Comparison of ENCODE assay signal across 9 cellular contexts in genomic region chr5:138491284-138491648, GRCh38. TPM values are rescaled to one million over a fixed set of nuclear protein-coding genes. Genes with fewer than 3 reads are reported as not detected.
A peak's percentile ranks its signal among the peaks of the same experiment; 100 is the strongest.
DNase-seq lines count a peak whose midpoint lies in the region; ATAC-seq and TF ChIP-seq lines count a peak whose summit lies in the region.
"Had no signal": no experiment of that assay in that cellular context is flagged by ENCODE, and none has a peak within 500 bp of the region (broad histone marks: within the 10 kb centered on the region; RNA-seq: fewer than 3 reads in every experiment).

No MANE protein-coding gene starts in this region.

- H3K27ac ChIP-seq in stomach, result peak overlapping the region in 1 of 5 donors; percentile 82

- no peaks in the 10 kb centered on the region for H3K9me3 Mint-ChIP-seq in activated CD4-positive, alpha-beta T cell treated with anti-CD3 and anti-CD28 coated beads, Interleukin-2, amount 10 ng/mL, durations not matched to agents 7 days and 5 days
- H3K9me3 Mint-ChIP-seq: stimulated activated naive CD8-positive, alpha-beta T cell treated with anti-CD3 and anti-CD28 coated beads, Interleukin-15, amount 100 ng/mL, for 72 hours had no signal

- no peak for ATAC-seq in HG03097 (IDR thresholded peaks at IDR 0.05; ENCODE audit: low FRiP score, unreplicated experiment)
- ATAC-seq in GM18498 (IDR thresholded peaks at IDR 0.05; ENCODE audit: unreplicated experiment), result no peak

- peaks cover 25 to 44% (median 38%) of the 10 kb centered on the region in 4 donors for H3K4me1 ChIP-seq in stomach

- H3K4me1 Mint-ChIP-seq in activated CD4-positive, alpha-beta T cell treated with anti-CD3 and anti-CD28 coated beads, Interleukin-2, amount 10 ng/mL, durations not matched to agents 7 days and 5 days, result peaks cover 12% of the 10 kb centered on the region

- TF ChIP-seq CTCF in WI38 (IDR thresholded peaks at IDR 0.05; ENCODE audit: low read depth, low read length) (no peak), stomach (IDR thresholded peaks at IDR 0.05) (no peak)

- peak overlapping the region; percentile 41 for H3K4me3 Mint-ChIP-seq in activated CD4-positive, alpha-beta T cell treated with anti-CD3 and anti-CD28 coated beads, Interleukin-2, amount 10 ng/mL, durations not matched to agents 7 days and 5 days

- peaks cover 34% of the 10 kb centered on the region for H3K27me3 Mint-ChIP-seq in activated CD4-positive, alpha-beta T cell treated with anti-CD3 and anti-CD28 coated beads, Interleukin-2, amount 10 ng/mL, durations not matched to agents 7 days and 5 days

- WGBS in stomach, 5 donors, result 45 to 55% (median 48%) methylated on average over 7 to 11 of the region's 11 CpGs

- no peaks in the 10 kb centered on the region for H3K36me3 Mint-ChIP-seq in activated CD4-positive, alpha-beta T cell treated with anti-CD3 and anti-CD28 coated beads, Interleukin-2, amount 10 ng/mL, durations not matched to agents 7 days and 5 days (ENCODE audit: low read depth)

- POLR2A ChIA-PET in activated CD4-positive, alpha-beta T cell treated with anti-CD3 and anti-CD28 coated beads, Interleukin-2, amount 10 ng/mL, durations not matched to agents 7 days and 5 days (lab: Charles Lee), result no interaction called here

- no peak for DNase-seq in activated CD4-positive, alpha-beta T cell treated with anti-CD3 and anti-CD28 coated beads, Interleukin-2, amount 10 ng/mL, durations not matched to agents 7 days and 5 days
- DNase-seq in activated CD4-positive, alpha-beta T cell treated with anti-CD3 and anti-CD28 coated beads for 4 hours, result no peak
- DNase-seq in stomach (no peak), GF-D8 (lab: John Stamatoyannopoulos, UW) (no peak)

- CTCF ChIA-PET in activated CD4-positive, alpha-beta T cell treated with anti-CD3 and anti-CD28 coated beads, Interleukin-2, amount 10 ng/mL, durations not matched to agents 7 days and 5 days (lab: Charles Lee), result interaction anchor here (2.1 kb wide), 1 partner anchor 8 kb away, joined by 5 read pairs; no protein-coding TSS in a partner anchor

- H3K36me3 ChIP-seq in stomach, result no peaks in the 10 kb centered on the region

- H3K27me3 ChIP-seq in stomach, result peaks cover 0 to 25% (median 7%) of the 10 kb centered on the region in 3 donors

- intact Hi-C loops in stomach (cut with DNase I; ENCODE audit: low total_unique reads), result no loop called here

- TF ChIP-seq EP300 in stomach (IDR thresholded peaks at IDR 0.05), result no peak

- H3K4me3 ChIP-seq in WI38 (ENCODE audit: low read depth, low read length) (peak overlapping the region; percentile 56), iPS-18c (ENCODE audit: insufficient read depth, low read depth, low read length) (peak overlapping the region; percentile 57), stomach (peak overlapping the region; percentile 53 to 67 (median 57))

- no peak for TF ChIP-seq POLR2A in stomach (IDR thresholded peaks at IDR 0.05)

- H3K27ac Mint-ChIP-seq in activated CD4-positive, alpha-beta T cell treated with anti-CD3 and anti-CD28 coated beads, Interleukin-2, amount 10 ng/mL, durations not matched to agents 7 days and 5 days, result no peak overlapping the region
- H3K27ac Mint-ChIP-seq: stimulated activated naive CD8-positive, alpha-beta T cell treated with anti-CD3 and anti-CD28 coated beads, Interleukin-15, amount 100 ng/mL, for 72 hours had no signal

- H3K9me3 ChIP-seq in iPS-18c (ENCODE audit: control insufficient read depth, insufficient read depth, low read length) (no peaks in the 10 kb centered on the region), stomach (no peaks in the 10 kb centered on the region)

RNA-seq across cellular contexts. Expression of gene EGR1, which starts 26.0 kb away (rescaled TPM):
- total RNA-seq in activated CD4-positive, alpha-beta T cell treated with anti-CD3 and anti-CD28 coated beads, Interleukin-2, amount 10 ng/mL, durations not matched to agents 7 days and 5 days, result 1 to 10 TPM in 1 of 2 experiments, under 1 TPM in 1; 0.97 to 1.1 TPM
- total RNA-seq in stomach, result 10 to 100 TPM in 4 of 5 donors, 1 to 10 TPM in 1; 7.7 to 83.9 (median 48.1) TPM
- 10 to 100 TPM; 17.0 to 45.4 (median 30.2) TPM for polyA plus RNA-seq in stomach

RNA-seq across cellular contexts. Expression of gene ETF1, which starts 51.8 kb away (rescaled TPM):
- 10 to 100 TPM; 65.3 to 72.1 TPM for total RNA-seq in activated CD4-positive, alpha-beta T cell treated with anti-CD3 and anti-CD28 coated beads, Interleukin-2, amount 10 ng/mL, durations not matched to agents 7 days and 5 days
- total RNA-seq in stomach, result 100 to 1,000 TPM in 1 of 5 donors, 10 to 100 TPM in 3, 1 to 10 TPM in 1; 9.0 to 119 (median 53.3) TPM
- polyA plus RNA-seq in stomach, result 10 to 100 TPM; 35.7 to 66.3 (median 48.7) TPM

RNA-seq across cellular contexts. Expression of gene REEP2, which starts 52.4 kb away (rescaled TPM):
- total RNA-seq in activated CD4-positive, alpha-beta T cell treated with anti-CD3 and anti-CD28 coated beads, Interleukin-2, amount 10 ng/mL, durations not matched to agents 7 days and 5 days, result under 1 TPM; 0.62 to 0.77 TPM
- total RNA-seq in stomach, result 10 to 100 TPM in 1 of 5 donors, 1 to 10 TPM in 2, not detected in 2; 4.5 to 73.3 (median 7.7) TPM
- 1 to 10 TPM; 2.1 to 5.8 (median 3.1) TPM for polyA plus RNA-seq in stomach

Comparison
In these comparisons a context has a peak if more than half of its experiments do, and no peak if none do; other contexts are left out.
1. RNA of gene EGR1, which starts 26.0 kb away (total RNA-seq): 7.7 to 83.9 TPM in stomach; 0.97 to 1.1 TPM in activated CD4-positive, alpha-beta T cell treated with anti-CD3 and anti-CD28 coated beads, Interleukin-2, amount 10 ng/mL, durations not matched to agents 7 days and 5 days; every median in the first group is over 4 times any median in the second.
2. Peak in every context shown above with its lines, with median percentiles within 50 percentile points of each other: H3K4me3 ChIP-seq.